1 cellular context compared by ENCODE assay signal in genomic region chr13:77876176-77876575, GRCh38.
TF ChIP-seq lines count a peak whose summit lies in the region.

No MANE protein-coding gene starts in this region.

TF ChIP-seq in endothelial cell of umbilical vein, 7 proteins besides CTCF, POLR2A, EP300 and RAD21:
- TF ChIP-seq FOS (IDR thresholded peaks at IDR 0.05; ENCODE audit: borderline replicate concordance, insufficient read depth, low read length) (no peak), MYC (IDR thresholded peaks at IDR 0.05; ENCODE audit: low read depth, low read length) (no peak), JUN (IDR thresholded peaks at IDR 0.05; ENCODE audit: borderline replicate concordance, insufficient read depth, insufficient read length, low read depth) (no peak), EZH2 (IDR thresholded peaks at IDR 0.05; ENCODE audit: borderline replicate concordance, low read depth, low read length, severe bottlenecking) (no peak), POLR2AphosphoS5 (IDR thresholded peaks at IDR 0.05; ENCODE audit: insufficient read depth, low read depth, low read length) (no peak), MAX (IDR thresholded peaks at IDR 0.05; ENCODE audit: insufficient read depth, insufficient read length) (no peak), GATA2 (IDR thresholded peaks at IDR 0.05; ENCODE audit: insufficient read depth, insufficient read length, low read depth, low read length) (no peak)
